Comparison of ENCODE assay signal across 15 cellular contexts in genomic region chr10:6114299-6114698, GRCh38. TPM values are rescaled to one million over a fixed set of nuclear protein-coding genes. Genes with fewer than 3 reads are reported as not detected.
DNase-seq lines count a peak whose midpoint lies in the region; ATAC-seq and TF ChIP-seq lines count a peak whose summit lies in the region.
"Had no signal": no experiment of that assay in that cellular context is flagged by ENCODE, and none has a peak within 500 bp of the region (broad histone marks: within the 10 kb centered on the region; RNA-seq: fewer than 3 reads in every experiment).

No MANE protein-coding gene starts in this region.

- dilution Hi-C loops in mammary epithelial cell (cut with HindIII; ENCODE audit: low sequenced_read_pairs) = loop anchor here (5.0 to 10.0 kb wide), 2 partner anchors 33 to 281 kb away; no protein-coding TSS in a partner anchor

- WGBS in mammary epithelial cell (ENCODE audit: low coverage, missing lambda C conversion rate) = 100% methylated on average over 4 of the region's 4 CpGs

- no peak for TF ChIP-seq CTCF in MCF 10A (IDR thresholded peaks at IDR 0.05; ENCODE audit: unreplicated experiment)
- TF ChIP-seq CTCF in mammary epithelial cell (conservative IDR thresholded peaks at IDR 0.05 in 1 of 2, IDR thresholded peaks at IDR 0.05 in 1 of 2; ENCODE audit: extremely low read depth in 1 of 2, insufficient read depth in 1 of 2, low read depth in 1 of 2, low read length in 2 of 2) = no peak

- POLR2A ChIA-PET in MCF 10A (lab: Yijun Ruan, JAX) = interaction anchor here (1.0 kb wide), 1 partner anchor 14 kb away, joined by 3 read pairs; no protein-coding TSS in a partner anchor

- CTCF ChIA-PET in MCF 10A (lab: Yijun Ruan, JAX) = no interaction called here
- CTCF ChIA-PET in mammary epithelial cell (lab: Charles Lee; ENCODE audit: low non-redundant PET) = no interaction called here

- no peaks in the 10 kb centered on the region for H4K20me1 ChIP-seq in mammary epithelial cell (ENCODE audit: insufficient read depth, low read length)

- H3K27ac Mint-ChIP-seq in MCF 10A (ENCODE audit: low read depth, unreplicated experiment) = peak overlapping the region; percentile 16
- H3K27ac Mint-ChIP-seq in T-helper 1 cell treated with Interleukin-12 subunit alpha and Interleukin-12 subunit beta and Interleukin-4 antibody, amounts not matched to agents 30 μg/mL and 1 μg/mL, for 36 hours = peak overlapping the region; percentile 64

- H3K9ac ChIP-seq in mammary epithelial cell (ENCODE audit: insufficient read depth, low read length) (no peak overlapping the region), subcutaneous abdominal adipose tissue (ENCODE audit: low read length in 5 of 5) (peak overlapping the region in 2 of 5 donors; percentile 39 to 43)

- no peaks in the 10 kb centered on the region for H3K9me3 ChIP-seq in mammary epithelial cell (replicated peaks; ENCODE audit: insufficient read depth, low read length)
- no peaks in the 10 kb centered on the region for H3K9me3 ChIP-seq in effector memory CD4-positive, alpha-beta T cell (ENCODE audit: control insufficient read depth, low read length)
- no peaks in the 10 kb centered on the region for H3K9me3 ChIP-seq in subcutaneous abdominal adipose tissue (ENCODE audit: control insufficient read depth in 5 of 5, low read length in 5 of 5)

- intact Hi-C loops in MCF 10A (cut with micrococcal nuclease) (no loop called here), mammary epithelial cell (cut with micrococcal nuclease) (no loop called here)

- H3K27me3 ChIP-seq in mammary epithelial cell (ENCODE audit: insufficient read depth, low read length) (no peaks in the 10 kb centered on the region), subcutaneous abdominal adipose tissue (ENCODE audit: control insufficient read depth in 5 of 5, insufficient read depth in 4 of 5, low read length in 5 of 5) (no peaks in the 10 kb centered on the region)
- H3K27me3 ChIP-seq in effector memory CD4-positive, alpha-beta T cell (replicated peaks; ENCODE audit: control insufficient read depth, insufficient read depth, low read length, poor library complexity, severe bottlenecking) = no peaks in the 10 kb centered on the region
- H3K27me3 ChIP-seq: hepatocyte had no signal

- H3K27ac ChIP-seq in mammary epithelial cell (ENCODE audit: insufficient read depth, low read depth, low read length) = no peak overlapping the region
- H3K27ac ChIP-seq in effector memory CD4-positive, alpha-beta T cell (ENCODE audit: insufficient read depth, low read length, poor library complexity, severe bottlenecking) = peak overlapping the region; percentile 1
- H3K27ac ChIP-seq in subcutaneous abdominal adipose tissue (ENCODE audit: low read depth, low read length) = peak overlapping the region; percentile 62
- H3K27ac ChIP-seq: hepatocyte had no signal

- DNase-seq in MCF 10A (ENCODE audit: unreplicated experiment) (no peak), mammary epithelial cell (no peak), middle frontal gyrus (ENCODE audit: extremely low spot score, low spot score) (no peak), G401 (ENCODE audit: low spot score) (no peak)
- DNase-seq in effector memory CD4-positive, alpha-beta T cell = no peak
- DNase-seq: activated gamma-delta T cell, DMS79, mesendoderm, trophoblast cell had no signal

- H3K36me3 ChIP-seq in mammary epithelial cell (ENCODE audit: insufficient read depth, low read length) (peaks cover 35% of the 10 kb centered on the region), subcutaneous abdominal adipose tissue (ENCODE audit: control insufficient read depth in 5 of 5, insufficient read depth in 5 of 5, low read length in 5 of 5) (peaks cover 33 to 70% (median 61%) of the 10 kb centered on the region in 5 donors)
- H3K36me3 ChIP-seq in effector memory CD4-positive, alpha-beta T cell (ENCODE audit: control insufficient read depth, insufficient read depth, low read length) = peaks cover 49% of the 10 kb centered on the region

- ATAC-seq in HG02759 (IDR thresholded peaks at IDR 0.05; ENCODE audit: unreplicated experiment) = no peak

- in situ Hi-C loops in mammary epithelial cell (cut with MboI; ENCODE audit: low sequenced_read_pairs in 2 of 2) = loop anchor here in 1 of 2 donors (10.0 kb wide), 1 partner anchor 281 kb away; no protein-coding TSS in a partner anchor
- in situ Hi-C loops in G401 (cut with HindIII; ENCODE audit: low sequenced_read_pairs) = no loop called here

- peaks cover 7% of the 10 kb centered on the region for H3K4me1 Mint-ChIP-seq in MCF 10A (ENCODE audit: insufficient read depth, unreplicated experiment)
- peaks cover 23% of the 10 kb centered on the region for H3K4me1 Mint-ChIP-seq in T-helper 1 cell treated with Interleukin-12 subunit alpha and Interleukin-12 subunit beta and Interleukin-4 antibody, amounts not matched to agents 30 μg/mL and 1 μg/mL, for 36 hours (ENCODE audit: low read depth)

- H3K9me3 Mint-ChIP-seq in MCF 10A (ENCODE audit: unreplicated experiment) = no peaks in the 10 kb centered on the region
- H3K9me3 Mint-ChIP-seq in T-helper 1 cell treated with Interleukin-12 subunit alpha and Interleukin-12 subunit beta and Interleukin-4 antibody, amounts not matched to agents 30 μg/mL and 1 μg/mL, for 36 hours = no peaks in the 10 kb centered on the region

- peaks cover 71% of the 10 kb centered on the region for H3K36me3 Mint-ChIP-seq in MCF 10A (ENCODE audit: insufficient read depth, unreplicated experiment)
- peaks cover 65% of the 10 kb centered on the region for H3K36me3 Mint-ChIP-seq in T-helper 1 cell treated with Interleukin-12 subunit alpha and Interleukin-12 subunit beta and Interleukin-4 antibody, amounts not matched to agents 30 μg/mL and 1 μg/mL, for 36 hours (ENCODE audit: low read depth)

- no peaks in the 10 kb centered on the region for H3K27me3 Mint-ChIP-seq in MCF 10A (ENCODE audit: insufficient read depth, unreplicated experiment)
- H3K27me3 Mint-ChIP-seq in T-helper 1 cell treated with Interleukin-12 subunit alpha and Interleukin-12 subunit beta and Interleukin-4 antibody, amounts not matched to agents 30 μg/mL and 1 μg/mL, for 36 hours (ENCODE audit: low read depth) = no peaks in the 10 kb centered on the region

- H3K79me2 ChIP-seq in mammary epithelial cell (ENCODE audit: insufficient read depth, low read length) = peaks cover 23% of the 10 kb centered on the region

- H3K4me1 ChIP-seq in mammary epithelial cell (ENCODE audit: insufficient read depth, low read length) (peaks cover under 1% of the 10 kb centered on the region), subcutaneous abdominal adipose tissue (ENCODE audit: control insufficient read depth in 5 of 5, insufficient read depth in 5 of 5, low read length in 5 of 5) (peaks cover 0 to 16% (median 13%) of the 10 kb centered on the region in 5 donors)
- peaks cover 7% of the 10 kb centered on the region for H3K4me1 ChIP-seq in effector memory CD4-positive, alpha-beta T cell (ENCODE audit: control insufficient read depth, insufficient read depth, low read length, poor library complexity, severe bottlenecking)

- H3K4me3 Mint-ChIP-seq in MCF 10A (ENCODE audit: unreplicated experiment) = no peak overlapping the region
- no peak overlapping the region for H3K4me3 Mint-ChIP-seq in T-helper 1 cell treated with Interleukin-12 subunit alpha and Interleukin-12 subunit beta and Interleukin-4 antibody, amounts not matched to agents 30 μg/mL and 1 μg/mL, for 36 hours

- H3K4me2 ChIP-seq in mammary epithelial cell (ENCODE audit: insufficient read depth, low read depth, low read length) = no peak overlapping the region
- H3K4me2 ChIP-seq: hepatocyte had no signal

- H3K4me3 ChIP-seq in mammary epithelial cell (replicated peaks in 1 of 3; ENCODE audit: insufficient read depth in 1 of 3, low read depth in 2 of 3, low read length in 3 of 3) = no peak overlapping the region
- no peak overlapping the region for H3K4me3 ChIP-seq in effector memory CD4-positive, alpha-beta T cell (ENCODE audit: insufficient read depth, low read depth, low read length, poor library complexity, severe bottlenecking)
- H3K4me3 ChIP-seq in subcutaneous abdominal adipose tissue (ENCODE audit: low read depth in 1 of 5, low read length in 5 of 5) = no peak overlapping the region
- H3K4me3 ChIP-seq: hepatocyte had no signal

- no peak overlapping the region for H2AFZ ChIP-seq in mammary epithelial cell (ENCODE audit: low read depth, low read length)
- H2AFZ ChIP-seq: hepatocyte had no signal

- BruUV-seq in MCF 10A (replicated peaks; lab: Mats Ljungman, UMichigan) (no TSS peak), mammary epithelial cell (replicated peaks; lab: Mats Ljungman, UMichigan) (no TSS peak)

RNA-seq across cellular contexts. Expression of gene RBM17, which starts 25.5 kb away (rescaled TPM):
- total RNA-seq in MCF 10A (2022) (113 and 128 TPM in 2 replicates), mammary epithelial cell (100 to 1,000 TPM in 1 of 2 donors, 10 to 100 TPM in 1; 31.5 to 120 TPM)
- polyA plus RNA-seq in mammary epithelial cell = 22.3 TPM
- polyA minus RNA-seq in mammary epithelial cell = 24.2 TPM
- total RNA-seq in G401 (2014; rRNA removed; shearing (Covaris generic)) = 28.6 and 41.9 TPM in 2 replicates

RNA-seq across cellular contexts. Expression of gene IL2RA, which starts 52.1 kb away (rescaled TPM):
- total RNA-seq in MCF 10A (2022) = not detected in 2 replicates
- not detected for total RNA-seq in mammary epithelial cell
- polyA plus RNA-seq in mammary epithelial cell = not detected
- polyA minus RNA-seq in mammary epithelial cell = not detected
- total RNA-seq in G401 (2014; rRNA removed; shearing (Covaris generic)) = not detected in 2 replicates
- total RNA-seq: hepatocyte, NCI-H460, RPMI7951 had no signal
- polyA plus RNA-seq: hepatocyte had no signal
